In genomic region chr1:59061876-59062275, GRCh38 we compare ENCODE assay signal across 9 cellular contexts.
DNase-seq lines count a peak whose midpoint lies in the region; ATAC-seq, FAIRE-seq and TF ChIP-seq lines count a peak whose summit lies in the region.
"Had no signal": no experiment of that assay in that cellular context is flagged by ENCODE, and none has a peak within 500 bp of the region (broad histone marks: within the 10 kb centered on the region; RNA-seq: fewer than 3 reads in every experiment).

No MANE protein-coding gene starts in this region.

- intact Hi-C loops in activated naive CD4-positive, alpha-beta T cell treated with anti-CD3 and anti-CD28 coated beads for 36 hours (cut with micrococcal nuclease) = no loop called here

- ATAC-seq in stimulated activated memory B cell treated with anti-CD40 and anti-IgM and Interleukin-4, amounts not matched to agents 10 μg/mL and 1 μg/mL and 100 μg/mL, for 72 hours = no peak
- ATAC-seq in GM21576 (IDR thresholded peaks at IDR 0.05; ENCODE audit: unreplicated experiment) = no peak

- H3K9me3 Mint-ChIP-seq in stimulated activated memory B cell treated with anti-CD40 and anti-IgM and Interleukin-4, amounts not matched to agents 10 μg/mL and 1 μg/mL and 100 μg/mL, for 72 hours = peaks cover 3% of the 10 kb centered on the region
- H3K9me3 Mint-ChIP-seq in activated naive CD4-positive, alpha-beta T cell treated with anti-CD3 and anti-CD28 coated beads for 36 hours = no peaks in the 10 kb centered on the region

- peak overlapping the region; percentile 19 for H3K4me3 ChIP-seq in astrocyte of the cerebellum (ENCODE audit: low read depth, low read length)

- in situ Hi-C loops in astrocyte of the cerebellum (cut with HindIII; ENCODE audit: low sequenced_read_pairs) = no loop called here

- H3K27ac Mint-ChIP-seq in stimulated activated memory B cell treated with anti-CD40 and anti-IgM and Interleukin-4, amounts not matched to agents 10 μg/mL and 1 μg/mL and 100 μg/mL, for 72 hours = peak overlapping the region; percentile 50
- no peak overlapping the region for H3K27ac Mint-ChIP-seq in activated naive CD4-positive, alpha-beta T cell treated with anti-CD3 and anti-CD28 coated beads for 36 hours

- no peak overlapping the region for H3K4me3 Mint-ChIP-seq in stimulated activated memory B cell treated with anti-CD40 and anti-IgM and Interleukin-4, amounts not matched to agents 10 μg/mL and 1 μg/mL and 100 μg/mL, for 72 hours
- no peak overlapping the region for H3K4me3 Mint-ChIP-seq in activated naive CD4-positive, alpha-beta T cell treated with anti-CD3 and anti-CD28 coated beads for 36 hours

- no peaks in the 10 kb centered on the region for H3K27me3 Mint-ChIP-seq in stimulated activated memory B cell treated with anti-CD40 and anti-IgM and Interleukin-4, amounts not matched to agents 10 μg/mL and 1 μg/mL and 100 μg/mL, for 72 hours
- no peaks in the 10 kb centered on the region for H3K27me3 Mint-ChIP-seq in activated naive CD4-positive, alpha-beta T cell treated with anti-CD3 and anti-CD28 coated beads for 36 hours (ENCODE audit: low read depth)

- no peak for TF ChIP-seq POLR2A in H54 (IDR thresholded peaks at IDR 0.05; ENCODE audit: low read depth, low read length)

- DNase-seq in H54 (ENCODE audit: insufficient read length, low spot score) (no peak), astrocyte of the cerebellum (ENCODE audit: low read depth) (peak; percentile 85), inferior parietal cortex (ENCODE audit: extremely low spot score) (peak; percentile 50), KG1 (lab: John Stamatoyannopoulos, UW) (no peak), AML-193 (lab: John Stamatoyannopoulos, UW) (no peak)
- no peak for DNase-seq in activated naive CD4-positive, alpha-beta T cell treated with anti-CD3 and anti-CD28 coated beads for 36 hours
- DNase-seq: activated CD4-positive, CD25-positive, alpha-beta regulatory T cell treated with anti-CD3 and anti-CD28 coated beads, Interleukin-2, amount 50 U/mL, for 72 hours had no signal

- FAIRE-seq in H54 (lab: Jason Lieb, UNC) = peak; percentile 93

- peaks cover 13% of the 10 kb centered on the region for H3K36me3 Mint-ChIP-seq in stimulated activated memory B cell treated with anti-CD40 and anti-IgM and Interleukin-4, amounts not matched to agents 10 μg/mL and 1 μg/mL and 100 μg/mL, for 72 hours
- no peaks in the 10 kb centered on the region for H3K36me3 Mint-ChIP-seq in activated naive CD4-positive, alpha-beta T cell treated with anti-CD3 and anti-CD28 coated beads for 36 hours (ENCODE audit: low read depth)

- peaks cover 38% of the 10 kb centered on the region for H3K4me1 Mint-ChIP-seq in stimulated activated memory B cell treated with anti-CD40 and anti-IgM and Interleukin-4, amounts not matched to agents 10 μg/mL and 1 μg/mL and 100 μg/mL, for 72 hours
- H3K4me1 Mint-ChIP-seq in activated naive CD4-positive, alpha-beta T cell treated with anti-CD3 and anti-CD28 coated beads for 36 hours (ENCODE audit: low read depth) = peaks cover 34% of the 10 kb centered on the region

- CTCF ChIA-PET in activated naive CD4-positive, alpha-beta T cell treated with anti-CD3 and anti-CD28 coated beads for 36 hours (lab: Charles Lee) = interaction anchor here (0.8 to 1.3 kb wide), 2 partner anchors 9 to 292 kb away, joined by 4 to 5 read pairs; no protein-coding TSS in a partner anchor

- TF ChIP-seq CTCF in astrocyte of the cerebellum (IDR thresholded peaks at IDR 0.05; ENCODE audit: low read depth, low read length, missing control alignments) = no peak

Comparison
In these comparisons a context has a peak if more than half of its experiments do, and no peak if none do; other contexts are left out.
1. DNase-seq: peak in astrocyte of the cerebellum (single experiment) and inferior parietal cortex (single experiment); none in H54 (single experiment), activated naive CD4-positive, alpha-beta T cell treated with anti-CD3 and anti-CD28 coated beads for 36 hours (single experiment), KG1 (single experiment) and AML-193 (0 of 2).